17 cellular contexts compared by ENCODE assay signal in the genomic region with DNA sequence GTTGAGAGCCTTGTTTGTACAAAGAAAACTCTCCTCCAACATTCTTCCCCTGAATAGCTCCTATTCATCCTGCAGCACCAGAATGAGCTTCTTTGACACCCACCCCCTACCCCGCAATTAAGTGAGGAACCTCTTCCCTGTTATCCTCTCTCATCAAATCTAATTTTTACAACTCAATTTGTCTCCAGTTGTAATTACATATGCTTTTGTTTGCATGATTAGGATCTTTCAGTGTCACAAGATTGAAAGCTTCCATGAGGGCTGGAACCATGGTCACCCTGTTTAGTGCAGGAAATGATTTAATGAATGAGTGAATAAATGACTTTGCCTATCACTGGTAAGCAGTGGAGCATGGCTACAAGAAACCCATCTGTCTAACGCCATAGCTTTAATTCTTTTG.
"Had no signal": no experiment of that assay in that cellular context is flagged by ENCODE, and none has a peak within 500 bp of the region (broad histone marks: within the 10 kb centered on the region; RNA-seq: fewer than 3 reads in every experiment).

No MANE protein-coding gene starts in this region.

- ATAC-seq: T-cell had no signal

- H3K27ac ChIP-seq: RWPE1 had no signal

- DNase-seq: KBM-7, NCI-H1092, NCI-H1105 treated with DMSO at 0.1 percent for 48 hours, NCI-H1417 treated with DMSO at 0.1 percent for 48 hours, NCI-H146, NCI-H1694 treated with DMSO at 0.1 percent for 48 hours, NCI-H1930, NCI-H2081, NCI-H2107, NCI-H2227 treated with DMSO at 0.1 percent for 48 hours, NCI-H524, NCI-H526 treated with DMSO at 0.1 percent for 48 hours, NCI-H774, SHP77, SW 1271, T-cell had no signal
